20 cellular contexts compared by ENCODE assay signal in the genomic region with DNA sequence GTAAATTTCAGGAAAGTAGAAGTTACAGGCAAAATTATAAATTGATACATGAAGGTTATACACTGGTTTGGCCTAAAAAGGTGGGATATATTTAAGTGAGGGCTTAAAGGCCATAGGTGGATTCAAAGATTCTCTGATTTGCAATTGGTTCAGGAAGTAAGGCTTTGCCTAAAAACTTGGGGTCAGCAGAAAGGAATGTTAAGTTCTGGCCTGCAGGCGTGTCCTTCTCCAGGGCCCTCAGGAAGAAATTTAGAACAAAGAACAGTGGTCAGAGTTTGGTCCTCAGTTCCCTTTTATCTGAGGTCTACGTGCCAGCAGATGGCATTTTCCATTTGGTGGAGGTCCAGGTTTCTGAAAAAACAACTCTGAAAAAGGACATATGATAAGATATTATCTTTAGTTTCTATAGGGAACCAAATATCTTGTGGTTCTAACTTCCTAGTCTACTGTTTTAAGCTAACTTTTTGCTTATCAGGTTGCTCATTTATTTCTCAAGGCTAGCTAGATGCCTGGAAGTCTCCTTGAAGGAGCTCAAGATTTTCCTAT. TPM values are rescaled to one million over a fixed set of nuclear protein-coding genes. Genes with fewer than 3 reads are reported as not detected.
"Had no signal": no experiment of that assay in that cellular context is flagged by ENCODE, and none has a peak within 500 bp of the region (broad histone marks: within the 10 kb centered on the region; RNA-seq: fewer than 3 reads in every experiment).

No MANE protein-coding gene starts in this region.

- DNase-seq: activated CD4-positive, alpha-beta T cell treated with anti-CD3 and anti-CD28 coated beads, Interleukin-2, amount 50 U/mL, for 4 hours; activated effector memory CD4-positive, alpha-beta T cell treated with Interleukin-2 at 50 U/mL for 16 hours; activated T-cell treated with anti-CD3 and anti-CD28 coated beads, Interleukin-2, amount 50 U/mL, for 1 hour; body of pancreas; cortex of kidney; effector memory CD4-positive, alpha-beta T cell; hippocampal formation; kidney glomerular epithelial cell; ovary; retina; stimulated activated CD4-positive, alpha-beta T cell treated with anti-CD3 and anti-CD28 coated beads, Interleukin-4, amount 100 ng/mL, for 4 hours; thyroid gland; uterus had no signal

- H3K27ac Mint-ChIP-seq: activated naive CD4-positive, alpha-beta T cell treated with anti-CD3 and anti-CD28 coated beads, Interleukin-2, amount 50 U/mL, for 24 hours; neural progenitor cell had no signal

- H3K36me3 Mint-ChIP-seq: activated naive CD4-positive, alpha-beta T cell treated with anti-CD3 and anti-CD28 coated beads, Interleukin-2, amount 50 U/mL, for 24 hours; neural progenitor cell had no signal

- ATAC-seq: activated CD4-positive, CD25-positive, alpha-beta regulatory T cell treated with anti-CD3 and anti-CD28 coated beads, Interleukin-2, amount 50 U/mL, for 24 hours; body of pancreas; gastroesophageal sphincter had no signal

- H3K4me1 Mint-ChIP-seq: activated naive CD4-positive, alpha-beta T cell treated with anti-CD3 and anti-CD28 coated beads, Interleukin-2, amount 50 U/mL, for 24 hours; central memory CD8-positive, alpha-beta T cell had no signal

- H3K9me3 Mint-ChIP-seq: activated naive CD4-positive, alpha-beta T cell treated with anti-CD3 and anti-CD28 coated beads, Interleukin-2, amount 50 U/mL, for 24 hours; central memory CD8-positive, alpha-beta T cell; neural progenitor cell had no signal

- H3K4me3 Mint-ChIP-seq: activated naive CD4-positive, alpha-beta T cell treated with anti-CD3 and anti-CD28 coated beads, Interleukin-2, amount 50 U/mL, for 24 hours; central memory CD8-positive, alpha-beta T cell; neural progenitor cell had no signal

RNA-seq across cellular contexts. Expression of a gene that starts 40.5 kb away (rescaled TPM):
- total RNA-seq: epithelial cell of proximal tubule, myocyte had no signal
